In genomic region chr2:12717191-12717987, GRCh38 we compare ENCODE assay signal across 1 cellular context.
TF ChIP-seq lines count a peak whose summit lies in the region.

No MANE protein-coding gene starts in this region.

TF ChIP-seq in HepG2, 621 proteins besides CTCF, POLR2A, EP300 and RAD21 (continued from another document):
- TF ChIP-seq, protein P1, sequence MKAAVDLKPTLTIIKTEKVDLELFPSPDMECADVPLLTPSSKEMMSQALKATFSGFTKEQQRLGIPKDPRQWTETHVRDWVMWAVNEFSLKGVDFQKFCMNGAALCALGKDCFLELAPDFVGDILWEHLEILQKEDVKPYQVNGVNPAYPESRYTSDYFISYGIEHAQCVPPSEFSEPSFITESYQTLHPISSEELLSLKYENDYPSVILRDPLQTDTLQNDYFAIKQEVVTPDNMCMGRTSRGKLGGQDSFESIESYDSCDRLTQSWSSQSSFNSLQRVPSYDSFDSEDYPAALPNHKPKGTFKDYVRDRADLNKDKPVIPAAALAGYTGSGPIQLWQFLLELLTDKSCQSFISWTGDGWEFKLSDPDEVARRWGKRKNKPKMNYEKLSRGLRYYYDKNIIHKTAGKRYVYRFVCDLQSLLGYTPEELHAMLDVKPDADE (CRISPR knock-in tag; IDR thresholded peaks at IDR 0.05), result no peak
- TF ChIP-seq MIER3 (CRISPR knock-in tag; IDR thresholded peaks at IDR 0.05; ENCODE audit: borderline replicate concordance) (no peak), ZBTB14 (CRISPR knock-in tag; IDR thresholded peaks at IDR 0.05) (peak; percentile 26; the same call in 1 of the 2 replicates), ZNF777 (CRISPR knock-in tag; IDR thresholded peaks at IDR 0.05) (peak; percentile 86; the same call in 1 of the 2 replicates), FOXO1 (CRISPR knock-in tag; IDR thresholded peaks at IDR 0.05) (no peak), CCAR2 (optimal IDR thresholded peaks at IDR 0.05; ENCODE audit: low read depth, low read length) (no peak), ZBTB42 (CRISPR knock-in tag; IDR thresholded peaks at IDR 0.05) (0 out of 2 replicates have a peak, but pooled peaks have one; percentile 66), PBX3 (CRISPR knock-in tag; IDR thresholded peaks at IDR 0.05; ENCODE audit: borderline replicate concordance) (no peak), ZNF160 (CRISPR knock-in tag; IDR thresholded peaks at IDR 0.05) (no peak), MXD3 (CRISPR knock-in tag; IDR thresholded peaks at IDR 0.05) (no peak), HOXA5 (CRISPR knock-in tag; IDR thresholded peaks at IDR 0.05) (no peak), YEATS4 (CRISPR knock-in tag; IDR thresholded peaks at IDR 0.05; ENCODE audit: borderline replicate concordance) (peak; percentile 47; the same call in 1 of the 2 replicates), BATF2 (CRISPR knock-in tag; IDR thresholded peaks at IDR 0.05) (no peak), ZNF343 (CRISPR knock-in tag; IDR thresholded peaks at IDR 0.05) (peak; percentile 38; the same call in 1 of the 2 replicates), RXRA (CRISPR knock-in tag; IDR thresholded peaks at IDR 0.05) (no peak), MAFG (CRISPR knock-in tag; IDR thresholded peaks at IDR 0.05) (no peak), ZBTB1 (CRISPR knock-in tag; IDR thresholded peaks at IDR 0.05; ENCODE audit: borderline replicate concordance) (no peak), ZNF891 (CRISPR knock-in tag; IDR thresholded peaks at IDR 0.05) (peak; percentile 46; the same call in 1 of the 2 replicates), NCOA1 (CRISPR knock-in tag; IDR thresholded peaks at IDR 0.05) (no peak), RCOR2 (CRISPR knock-in tag; IDR thresholded peaks at IDR 0.05) (no peak), GATAD2A (CRISPR knock-in tag; IDR thresholded peaks at IDR 0.05) (no peak), ZNF512 (CRISPR knock-in tag; IDR thresholded peaks at IDR 0.05) (no peak), SRSF4 (IDR thresholded peaks at IDR 0.05; ENCODE audit: low read depth, low read length, poor library complexity, severe bottlenecking) (no peak), ARNT (IDR thresholded peaks at IDR 0.05) (no peak), NRL (CRISPR knock-in tag; IDR thresholded peaks at IDR 0.05; ENCODE audit: borderline replicate concordance) (peak; percentile 60; the same call in 1 of the 2 replicates), NBN (conservative IDR thresholded peaks at IDR 0.05) (no peak), ZNF10 (CRISPR knock-in tag; IDR thresholded peaks at IDR 0.05; ENCODE audit: borderline replicate concordance, low read depth) (no peak), MED13 (CRISPR knock-in tag; IDR thresholded peaks at IDR 0.05) (no peak), ZBTB20 (CRISPR knock-in tag; IDR thresholded peaks at IDR 0.05; ENCODE audit: borderline replicate concordance, low read depth) (0 out of 2 replicates have a peak, but pooled peaks have one; percentile 32), ZFYVE20 (CRISPR knock-in tag; IDR thresholded peaks at IDR 0.05; ENCODE audit: borderline replicate concordance, low read depth) (no peak), SCMH1 (CRISPR knock-in tag; IDR thresholded peaks at IDR 0.05; ENCODE audit: borderline replicate concordance) (no peak), CSRNP2 (CRISPR knock-in tag; conservative IDR thresholded peaks at IDR 0.05; ENCODE audit: low read depth) (no peak), ZNF530 (CRISPR knock-in tag; IDR thresholded peaks at IDR 0.05; ENCODE audit: low read depth) (no peak; the same call in 1 of the 2 replicates), MTF2 (CRISPR knock-in tag; IDR thresholded peaks at IDR 0.05; ENCODE audit: borderline replicate concordance) (peak; percentile 76; the same call in 1 of the 2 replicates), MLLT10 (CRISPR knock-in tag; IDR thresholded peaks at IDR 0.05) (no peak), RFX5 (IDR thresholded peaks at IDR 0.05; ENCODE audit: low read depth, low read length) (no peak), FIP1L1 (IDR thresholded peaks at IDR 0.05; ENCODE audit: borderline replicate concordance, insufficient read depth, low read depth, low read length) (no peak), DPF2 (CRISPR knock-in tag; IDR thresholded peaks at IDR 0.05; ENCODE audit: borderline replicate concordance, low read depth) (no peak)
- TF ChIP-seq, protein P2, sequence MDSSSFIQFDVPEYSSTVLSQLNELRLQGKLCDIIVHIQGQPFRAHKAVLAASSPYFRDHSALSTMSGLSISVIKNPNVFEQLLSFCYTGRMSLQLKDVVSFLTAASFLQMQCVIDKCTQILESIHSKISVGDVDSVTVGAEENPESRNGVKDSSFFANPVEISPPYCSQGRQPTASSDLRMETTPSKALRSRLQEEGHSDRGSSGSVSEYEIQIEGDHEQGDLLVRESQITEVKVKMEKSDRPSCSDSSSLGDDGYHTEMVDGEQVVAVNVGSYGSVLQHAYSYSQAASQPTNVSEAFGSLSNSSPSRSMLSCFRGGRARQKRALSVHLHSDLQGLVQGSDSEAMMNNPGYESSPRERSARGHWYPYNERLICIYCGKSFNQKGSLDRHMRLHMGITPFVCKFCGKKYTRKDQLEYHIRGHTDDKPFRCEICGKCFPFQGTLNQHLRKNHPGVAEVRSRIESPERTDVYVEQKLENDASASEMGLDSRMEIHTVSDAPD (CRISPR knock-in tag; IDR thresholded peaks at IDR 0.05), result no peak
- TF ChIP-seq, protein P3, sequence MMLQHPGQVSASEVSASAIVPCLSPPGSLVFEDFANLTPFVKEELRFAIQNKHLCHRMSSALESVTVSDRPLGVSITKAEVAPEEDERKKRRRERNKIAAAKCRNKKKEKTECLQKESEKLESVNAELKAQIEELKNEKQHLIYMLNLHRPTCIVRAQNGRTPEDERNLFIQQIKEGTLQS (CRISPR knock-in tag; IDR thresholded peaks at IDR 0.05), result no peak
- TF ChIP-seq, protein P4, sequence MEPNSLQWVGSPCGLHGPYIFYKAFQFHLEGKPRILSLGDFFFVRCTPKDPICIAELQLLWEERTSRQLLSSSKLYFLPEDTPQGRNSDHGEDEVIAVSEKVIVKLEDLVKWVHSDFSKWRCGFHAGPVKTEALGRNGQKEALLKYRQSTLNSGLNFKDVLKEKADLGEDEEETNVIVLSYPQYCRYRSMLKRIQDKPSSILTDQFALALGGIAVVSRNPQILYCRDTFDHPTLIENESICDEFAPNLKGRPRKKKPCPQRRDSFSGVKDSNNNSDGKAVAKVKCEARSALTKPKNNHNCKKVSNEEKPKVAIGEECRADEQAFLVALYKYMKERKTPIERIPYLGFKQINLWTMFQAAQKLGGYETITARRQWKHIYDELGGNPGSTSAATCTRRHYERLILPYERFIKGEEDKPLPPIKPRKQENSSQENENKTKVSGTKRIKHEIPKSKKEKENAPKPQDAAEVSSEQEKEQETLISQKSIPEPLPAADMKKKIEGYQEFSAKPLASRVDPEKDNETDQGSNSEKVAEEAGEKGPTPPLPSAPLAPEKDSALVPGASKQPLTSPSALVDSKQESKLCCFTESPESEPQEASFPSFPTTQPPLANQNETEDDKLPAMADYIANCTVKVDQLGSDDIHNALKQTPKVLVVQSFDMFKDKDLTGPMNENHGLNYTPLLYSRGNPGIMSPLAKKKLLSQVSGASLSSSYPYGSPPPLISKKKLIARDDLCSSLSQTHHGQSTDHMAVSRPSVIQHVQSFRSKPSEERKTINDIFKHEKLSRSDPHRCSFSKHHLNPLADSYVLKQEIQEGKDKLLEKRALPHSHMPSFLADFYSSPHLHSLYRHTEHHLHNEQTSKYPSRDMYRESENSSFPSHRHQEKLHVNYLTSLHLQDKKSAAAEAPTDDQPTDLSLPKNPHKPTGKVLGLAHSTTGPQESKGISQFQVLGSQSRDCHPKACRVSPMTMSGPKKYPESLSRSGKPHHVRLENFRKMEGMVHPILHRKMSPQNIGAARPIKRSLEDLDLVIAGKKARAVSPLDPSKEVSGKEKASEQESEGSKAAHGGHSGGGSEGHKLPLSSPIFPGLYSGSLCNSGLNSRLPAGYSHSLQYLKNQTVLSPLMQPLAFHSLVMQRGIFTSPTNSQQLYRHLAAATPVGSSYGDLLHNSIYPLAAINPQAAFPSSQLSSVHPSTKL (CRISPR knock-in tag; IDR thresholded peaks at IDR 0.05), result 0 out of 2 replicates have a peak, but pooled peaks have one; percentile 14
- TF ChIP-seq, protein P5, sequence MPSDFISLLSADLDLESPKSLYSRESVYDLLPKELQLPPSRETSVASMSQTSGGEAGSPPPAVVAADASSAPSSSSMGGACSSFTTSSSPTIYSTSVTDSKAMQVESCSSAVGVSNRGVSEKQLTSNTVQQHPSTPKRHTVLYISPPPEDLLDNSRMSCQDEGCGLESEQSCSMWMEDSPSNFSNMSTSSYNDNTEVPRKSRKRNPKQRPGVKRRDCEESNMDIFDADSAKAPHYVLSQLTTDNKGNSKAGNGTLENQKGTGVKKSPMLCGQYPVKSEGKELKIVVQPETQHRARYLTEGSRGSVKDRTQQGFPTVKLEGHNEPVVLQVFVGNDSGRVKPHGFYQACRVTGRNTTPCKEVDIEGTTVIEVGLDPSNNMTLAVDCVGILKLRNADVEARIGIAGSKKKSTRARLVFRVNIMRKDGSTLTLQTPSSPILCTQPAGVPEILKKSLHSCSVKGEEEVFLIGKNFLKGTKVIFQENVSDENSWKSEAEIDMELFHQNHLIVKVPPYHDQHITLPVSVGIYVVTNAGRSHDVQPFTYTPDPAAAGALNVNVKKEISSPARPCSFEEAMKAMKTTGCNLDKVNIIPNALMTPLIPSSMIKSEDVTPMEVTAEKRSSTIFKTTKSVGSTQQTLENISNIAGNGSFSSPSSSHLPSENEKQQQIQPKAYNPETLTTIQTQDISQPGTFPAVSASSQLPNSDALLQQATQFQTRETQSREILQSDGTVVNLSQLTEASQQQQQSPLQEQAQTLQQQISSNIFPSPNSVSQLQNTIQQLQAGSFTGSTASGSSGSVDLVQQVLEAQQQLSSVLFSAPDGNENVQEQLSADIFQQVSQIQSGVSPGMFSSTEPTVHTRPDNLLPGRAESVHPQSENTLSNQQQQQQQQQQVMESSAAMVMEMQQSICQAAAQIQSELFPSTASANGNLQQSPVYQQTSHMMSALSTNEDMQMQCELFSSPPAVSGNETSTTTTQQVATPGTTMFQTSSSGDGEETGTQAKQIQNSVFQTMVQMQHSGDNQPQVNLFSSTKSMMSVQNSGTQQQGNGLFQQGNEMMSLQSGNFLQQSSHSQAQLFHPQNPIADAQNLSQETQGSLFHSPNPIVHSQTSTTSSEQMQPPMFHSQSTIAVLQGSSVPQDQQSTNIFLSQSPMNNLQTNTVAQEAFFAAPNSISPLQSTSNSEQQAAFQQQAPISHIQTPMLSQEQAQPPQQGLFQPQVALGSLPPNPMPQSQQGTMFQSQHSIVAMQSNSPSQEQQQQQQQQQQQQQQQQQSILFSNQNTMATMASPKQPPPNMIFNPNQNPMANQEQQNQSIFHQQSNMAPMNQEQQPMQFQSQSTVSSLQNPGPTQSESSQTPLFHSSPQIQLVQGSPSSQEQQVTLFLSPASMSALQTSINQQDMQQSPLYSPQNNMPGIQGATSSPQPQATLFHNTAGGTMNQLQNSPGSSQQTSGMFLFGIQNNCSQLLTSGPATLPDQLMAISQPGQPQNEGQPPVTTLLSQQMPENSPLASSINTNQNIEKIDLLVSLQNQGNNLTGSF (CRISPR knock-in tag; IDR thresholded peaks at IDR 0.05), result no peak
